9 cellular contexts compared by ENCODE assay signal in the genomic region with DNA sequence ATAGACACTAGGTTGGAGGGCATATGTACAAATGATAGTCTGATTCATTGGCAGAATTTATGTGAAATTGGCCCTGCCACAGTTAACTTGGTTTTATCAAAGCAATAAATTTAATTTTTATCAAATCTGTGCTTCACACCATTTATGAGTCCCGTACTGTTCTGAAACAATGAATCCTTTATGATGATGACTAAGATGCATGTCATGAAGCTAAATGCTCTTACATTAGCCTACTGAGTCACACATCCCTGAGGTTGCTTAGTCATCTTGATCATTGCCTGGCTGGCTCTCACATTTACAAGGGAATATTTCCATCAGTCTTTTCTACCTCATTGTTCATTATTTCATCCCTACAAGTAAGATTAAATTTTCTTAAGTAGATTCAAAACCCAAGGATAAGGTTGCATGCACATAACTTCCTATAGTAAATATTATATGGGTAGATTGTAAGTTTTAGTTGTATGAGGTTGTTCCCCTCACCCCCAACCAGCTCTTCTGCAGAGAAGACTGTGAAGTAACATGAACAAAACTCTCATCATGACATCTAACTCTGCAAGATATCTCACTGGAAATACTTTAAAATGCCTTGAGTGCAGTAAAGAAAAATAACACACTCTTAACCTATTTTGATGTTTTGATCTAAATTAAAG.
DNase-seq lines count a peak whose midpoint lies in the region; ATAC-seq, FAIRE-seq and TF ChIP-seq lines count a peak whose summit lies in the region.
"Had no signal": no experiment of that assay in that cellular context is flagged by ENCODE, and none has a peak within 500 bp of the region (broad histone marks: within the 10 kb centered on the region; RNA-seq: fewer than 3 reads in every experiment).

No MANE protein-coding gene starts in this region.

- H3K9me3 ChIP-seq in pancreas (no peaks in the 10 kb centered on the region), uterus (no peaks in the 10 kb centered on the region)

- H3K27ac ChIP-seq in pancreas (no peak overlapping the region), uterus (no peak overlapping the region)

- no peak for TF ChIP-seq POLR2A in uterus (IDR thresholded peaks at IDR 0.05)

- H3K27me3 ChIP-seq in pancreas (no peaks in the 10 kb centered on the region), uterus (no peaks in the 10 kb centered on the region)

- peak; percentile 79 for DNase-seq in GM03348 (ENCODE audit: low spot score)
- DNase-seq in NOMO-1 treated with dmso at 0.1 percent for 144 hours (lab: John Stamatoyannopoulos, UW; ENCODE audit: unreplicated experiment) = peak; percentile 40
- peak; percentile 96 for DNase-seq in epithelial cell of esophagus (ENCODE audit: low read depth)
- no peak for DNase-seq in pancreas
- DNase-seq in NCI-H1694 (lab: John Stamatoyannopoulos, UW) = no peak
- no peak for DNase-seq in uterus
- DNase-seq in NK-92 treated with Interleukin-12 subunit alpha and Interleukin-12 subunit beta, amount 100 ng/mL, for 24 hours (lab: John Stamatoyannopoulos, UW) = no peak
- DNase-seq: SHP77 treated with DMSO at 0.1 percent for 48 hours had no signal

- intact Hi-C loops in pancreas (cut with DNase I) (no loop called here), uterus (cut with DNase I; ENCODE audit: low total_unique reads) (no loop called here)

- H3K36me3 ChIP-seq in pancreas (no peaks in the 10 kb centered on the region), uterus (no peaks in the 10 kb centered on the region)

- H3K4me3 ChIP-seq in epithelial cell of esophagus (ENCODE audit: low read length) (no peak overlapping the region), pancreas (no peak overlapping the region), uterus (no peak overlapping the region)

- no peak for FAIRE-seq in pancreas (lab: Jason Lieb, UNC)

- no peaks in the 10 kb centered on the region for H3K4me1 ChIP-seq in pancreas
- H3K4me1 ChIP-seq in uterus = no peaks in the 10 kb centered on the region

- TF ChIP-seq CTCF in epithelial cell of esophagus (IDR thresholded peaks at IDR 0.05; ENCODE audit: insufficient read depth, low read depth, low read length, missing control alignments) = no peak
- TF ChIP-seq CTCF in pancreas (IDR thresholded peaks at IDR 0.05) = no peak
- no peak for TF ChIP-seq CTCF in uterus (IDR thresholded peaks at IDR 0.05)

- ATAC-seq in pancreas (peak in 3 of 4 donors; percentile 60 to 92 (median 86)), GM18870 (IDR thresholded peaks at IDR 0.05; ENCODE audit: unreplicated experiment) (no peak)

- 58 to 69% methylated on average over 1 of the region's 1 CpG for WGBS in pancreas, 2 donors

Comparison
In these comparisons a context has a peak if more than half of its experiments do, and no peak if none do; other contexts are left out.
1. DNase-seq: peak in GM03348 (single experiment), NOMO-1 treated with dmso at 0.1 percent for 144 hours (single experiment) and epithelial cell of esophagus (single experiment); none in pancreas (0 of 6), NCI-H1694 (single experiment), uterus (0 of 2) and NK-92 treated with Interleukin-12 subunit alpha and Interleukin-12 subunit beta, amount 100 ng/mL, for 24 hours (single experiment).